Comparison of ENCODE assay signal across 1 cellular context in genomic region chr22:37196539-37197450, GRCh38.
TF ChIP-seq lines count a peak whose summit lies in the region.

No MANE protein-coding gene starts in this region.

TF ChIP-seq in endothelial cell of umbilical vein, 7 proteins besides CTCF, POLR2A, EP300 and RAD21 (continued from another document):
- no peak for TF ChIP-seq MAX (IDR thresholded peaks at IDR 0.05; ENCODE audit: insufficient read depth, insufficient read length)
- no peak for TF ChIP-seq POLR2AphosphoS5 (IDR thresholded peaks at IDR 0.05; ENCODE audit: insufficient read depth, low read depth, low read length)
- no peak for TF ChIP-seq FOS (IDR thresholded peaks at IDR 0.05; ENCODE audit: borderline replicate concordance, insufficient read depth, low read length)
- no peak for TF ChIP-seq EZH2 (IDR thresholded peaks at IDR 0.05; ENCODE audit: borderline replicate concordance, low read depth, low read length, severe bottlenecking)
